In the genomic region with DNA sequence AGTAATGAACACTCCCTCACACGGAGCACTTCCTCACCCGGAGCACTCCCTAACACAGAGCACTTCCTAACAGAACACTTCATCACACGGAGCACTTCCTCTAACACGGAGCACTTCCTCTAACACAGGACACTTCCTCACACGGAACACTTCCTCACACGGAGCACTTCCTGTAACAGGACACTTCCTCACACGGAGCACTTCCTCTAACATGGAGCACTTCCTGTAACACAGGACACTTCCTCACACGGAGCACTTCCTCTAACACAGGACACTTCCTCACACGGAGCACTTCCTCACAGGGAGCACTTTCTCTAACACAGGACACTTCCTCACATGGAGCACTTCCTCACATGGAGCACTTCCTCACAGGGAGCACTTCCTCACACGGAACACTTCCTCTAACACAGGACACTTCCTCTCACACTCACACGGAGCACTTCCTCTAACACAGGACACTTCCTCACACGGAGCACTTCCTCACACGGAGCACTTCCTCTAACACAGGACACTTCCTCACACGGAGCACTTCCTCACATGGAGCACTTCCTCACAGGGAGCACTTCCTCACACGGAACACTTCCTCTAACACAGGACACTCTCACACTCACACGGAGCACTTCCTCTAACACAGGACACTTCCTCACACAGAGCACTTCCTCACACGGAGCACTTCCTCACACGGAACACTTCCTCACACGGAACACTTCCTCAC, we compare ENCODE assay signal across 2 cellular contexts.
TF ChIP-seq lines count a peak whose summit lies in the region.

No MANE protein-coding gene starts in this region.

TF ChIP-seq in WTC11, 78 proteins besides CTCF, POLR2A, EP300 and RAD21:
- peak; percentile 25; the same call in 1 of the 2 replicates for TF ChIP-seq ZNF263 (CRISPR knock-in tag; IDR thresholded peaks at IDR 0.05; ENCODE audit: low read depth)
TF ChIP-seq in WTC11: peak in this region for 1; not testable (repeated sequence) for 77.

TF ChIP-seq in H1, 55 proteins besides CTCF, POLR2A, EP300 and RAD21:
- peak; percentile 57 for TF ChIP-seq EGR1 (IDR thresholded peaks at IDR 0.05; ENCODE audit: borderline replicate concordance, low read depth, low read length)
TF ChIP-seq in H1: peak in this region for 1; not testable (repeated sequence) for 54.
